ENCODE assay signal across 8 cellular contexts in the genomic region with DNA sequence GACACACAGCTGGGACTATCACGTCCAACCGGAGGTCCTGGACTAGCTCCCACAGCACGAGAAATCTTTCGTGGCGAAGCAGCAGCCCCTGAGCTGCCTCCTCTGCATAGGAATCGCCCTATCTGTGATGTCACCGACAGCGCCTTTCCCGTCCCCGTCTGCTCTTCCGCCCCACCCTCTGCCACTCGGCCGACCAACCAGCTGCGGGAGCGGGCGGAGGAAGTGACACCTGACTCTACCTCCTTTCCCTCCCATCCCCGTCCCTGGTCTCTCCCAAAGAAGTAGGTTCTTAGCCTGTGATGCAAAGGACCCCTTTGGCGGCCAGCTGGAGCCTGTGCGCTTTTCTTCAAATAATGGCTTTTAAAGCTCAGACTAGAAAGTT. TPM values are rescaled to one million over a fixed set of nuclear protein-coding genes. Genes with fewer than 3 reads are reported as not detected.
DNase-seq lines count a peak whose midpoint lies in the region; ATAC-seq, FAIRE-seq and TF ChIP-seq lines count a peak whose summit lies in the region.
"Not testable (repeated sequence)": the region's sequence is repeated elsewhere in the genome, so short reads cannot be mapped to it uniquely, and the experiment has no call there.

No MANE protein-coding gene starts in this region.

- not testable (repeated sequence) for TF ChIP-seq POLR2A in endothelial cell of umbilical vein (IDR thresholded peaks at IDR 0.05; ENCODE audit: low read depth, low read length); HepG2 (IDR thresholded peaks at IDR 0.05; ENCODE audit: insufficient read depth in 1 of 2, low read depth in 2 of 2, low read length in 2 of 2); sigmoid colon (IDR thresholded peaks at IDR 0.05)

- not testable (repeated sequence) for BruUV-seq in Calu3 (replicated peaks; lab: Mats Ljungman, UMichigan); endothelial cell of umbilical vein (replicated peaks; lab: Mats Ljungman, UMichigan); HepG2 (replicated peaks; lab: Mats Ljungman, UMichigan)

- not testable (repeated sequence) for H3K36me3 ChIP-seq in endothelial cell of umbilical vein (ENCODE audit: control insufficient read depth in 2 of 2, extremely low read depth in 1 of 2, insufficient read depth in 2 of 2, low read length in 2 of 2); HepG2 (replicated peaks in 1 of 2; ENCODE audit: control insufficient read depth in 1 of 2, insufficient read depth in 2 of 2, low read length in 2 of 2); sigmoid colon

- not testable (repeated sequence) for H3K4me1 ChIP-seq in endothelial cell of umbilical vein (ENCODE audit: control insufficient read depth, extremely low read depth, insufficient read depth, low read length); HepG2 (ENCODE audit: insufficient read depth, low read length); sigmoid colon

- TF ChIP-seq EP300 in HepG2 (IDR thresholded peaks at IDR 0.05; ENCODE audit: low read depth in 2 of 2, low read length in 2 of 2); HepG2 (CRISPR knock-in tag; IDR thresholded peaks at IDR 0.05; ENCODE audit: borderline replicate concordance); sigmoid colon (IDR thresholded peaks at IDR 0.05): not testable (repeated sequence)

- WGBS in HepG2 (ENCODE audit: low lambda C conversion rate): 0% methylated on average over 1 of the region's 19 CpGs
- 87 to 98% methylated on average over 2 of the region's 19 CpGs for WGBS in sigmoid colon, 2 donors

- H3K9ac ChIP-seq in endothelial cell of umbilical vein (replicated peaks; ENCODE audit: extremely low read depth, insufficient read depth, low read length); HepG2 (ENCODE audit: insufficient read depth, low read depth, low read length): not testable (repeated sequence)

- not testable (repeated sequence) for H3K4me2 ChIP-seq in endothelial cell of umbilical vein (ENCODE audit: insufficient read depth, low read length); HepG2 (ENCODE audit: low read depth, low read length)

- not testable (repeated sequence) for H3K9me1 ChIP-seq in endothelial cell of umbilical vein (replicated peaks; ENCODE audit: control insufficient read depth, extremely low read depth, insufficient read depth, low read length)

- H3K9me3 ChIP-seq in endothelial cell of umbilical vein (replicated peaks; ENCODE audit: control insufficient read depth, insufficient read depth, low read length); HepG2 (ENCODE audit: low read length); sigmoid colon: not testable (repeated sequence)

- POLR2A ChIA-PET in activated CD8-positive, alpha-beta T cell treated with anti-CD3 and anti-CD28 coated beads, Interleukin-2, amount 10 ng/mL, durations not matched to agents 7 days and 5 days (lab: Charles Lee); endothelial cell of umbilical vein (lab: Charles Lee); HepG2 (lab: Yijun Ruan, JAX): not testable (repeated sequence)

- H2AFZ ChIP-seq in endothelial cell of umbilical vein (ENCODE audit: low read depth, low read length); HepG2 (ENCODE audit: low read length): not testable (repeated sequence)

- H3K27me3 ChIP-seq in endothelial cell of umbilical vein (ENCODE audit: control insufficient read depth in 2 of 2, insufficient read depth in 2 of 2, low read length in 2 of 2); HepG2 (ENCODE audit: control insufficient read depth in 1 of 2, insufficient read depth in 2 of 2, low read length in 2 of 2); sigmoid colon: not testable (repeated sequence)

- H3K4me1 Mint-ChIP-seq in Calu3 (ENCODE audit: low read depth, unreplicated experiment): peaks cover 11% of the 10 kb centered on the region
- peaks cover 12% of the 10 kb centered on the region for H3K4me1 Mint-ChIP-seq in activated CD8-positive, alpha-beta T cell treated with anti-CD3 and anti-CD28 coated beads, Interleukin-2, amount 10 ng/mL, durations not matched to agents 7 days and 5 days (ENCODE audit: low read depth)

- not testable (repeated sequence) for TF ChIP-seq RAD21 in HepG2 (CRISPR knock-in tag; IDR thresholded peaks at IDR 0.05)

- FAIRE-seq in endothelial cell of umbilical vein (lab: Jason Lieb, UNC) (peak; percentile 58), HepG2 (lab: Jason Lieb, UNC) (peak; percentile 63)

- H3K36me3 Mint-ChIP-seq in Calu3 (ENCODE audit: insufficient read depth, unreplicated experiment); activated CD8-positive, alpha-beta T cell treated with anti-CD3 and anti-CD28 coated beads, Interleukin-2, amount 10 ng/mL, durations not matched to agents 7 days and 5 days (ENCODE audit: low read depth): not testable (repeated sequence)

- ATAC-seq in GM19463 (IDR thresholded peaks at IDR 0.05; ENCODE audit: unreplicated experiment) (peak; percentile 89), HG02798 (IDR thresholded peaks at IDR 0.05; ENCODE audit: poor library complexity, unreplicated experiment) (peak; percentile 87), HG03442 (IDR thresholded peaks at IDR 0.05; ENCODE audit: unreplicated experiment) (peak; percentile 71), HepG2 (peak; percentile 98)
- peak; percentile 91 for ATAC-seq in activated CD8-positive, alpha-beta T cell treated with anti-CD3 and anti-CD28 coated beads, Interleukin-2, amount 10 ng/mL, durations not matched to agents 7 days and 5 days

- not testable (repeated sequence) for TF ChIP-seq CTCF in Calu3 (IDR thresholded peaks at IDR 0.05; ENCODE audit: unreplicated experiment); endothelial cell of umbilical vein (IDR thresholded peaks at IDR 0.05; ENCODE audit: extremely low read depth in 1 of 2, insufficient read depth in 1 of 2, low read depth in 1 of 2, low read length in 2 of 2); HepG2 (CRISPR knock-in tag; IDR thresholded peaks at IDR 0.05); sigmoid colon (IDR thresholded peaks at IDR 0.05)

- H3K79me2 ChIP-seq in endothelial cell of umbilical vein (ENCODE audit: control insufficient read depth, insufficient read depth, low read length); HepG2 (ENCODE audit: insufficient read depth, low read length): not testable (repeated sequence)

- H3K9me3 Mint-ChIP-seq in Calu3 (ENCODE audit: low read depth, unreplicated experiment); activated CD8-positive, alpha-beta T cell treated with anti-CD3 and anti-CD28 coated beads, Interleukin-2, amount 10 ng/mL, durations not matched to agents 7 days and 5 days (ENCODE audit: insufficient read depth): not testable (repeated sequence)

- CTCF ChIA-PET in Calu3 (lab: Charles Lee); activated CD8-positive, alpha-beta T cell treated with anti-CD3 and anti-CD28 coated beads, Interleukin-2, amount 10 ng/mL, durations not matched to agents 7 days and 5 days (lab: Charles Lee); endothelial cell of umbilical vein (lab: Charles Lee); HepG2 (lab: Yijun Ruan, JAX; ENCODE audit: low intra/inter-chr PET ratio, low total read pairs): not testable (repeated sequence)

- not testable (repeated sequence) for DNase-seq in Calu3; activated CD8-positive, alpha-beta T cell treated with anti-CD3 and anti-CD28 coated beads, Interleukin-2, amount 10 ng/mL, durations not matched to agents 7 days and 5 days; endothelial cell of umbilical vein (ENCODE audit: low read depth, low spot score); HepG2 (ENCODE audit: low spot score); sigmoid colon

- not testable (repeated sequence) for H3K27me3 Mint-ChIP-seq in Calu3 (ENCODE audit: unreplicated experiment); activated CD8-positive, alpha-beta T cell treated with anti-CD3 and anti-CD28 coated beads, Interleukin-2, amount 10 ng/mL, durations not matched to agents 7 days and 5 days (ENCODE audit: low read depth)

- H3K4me3 ChIP-seq in endothelial cell of umbilical vein (replicated peaks in 1 of 3; ENCODE audit: insufficient read depth in 1 of 3, low read depth in 1 of 3, low read length in 3 of 3): not testable (repeated sequence)
- peak overlapping the region in 1 of 3 experiments; percentile 20; a peak in 2 of 6 replicates for H3K4me3 ChIP-seq in HepG2 (replicated peaks in 1 of 3; ENCODE audit: insufficient read depth in 1 of 3, low read depth in 2 of 3, low read length in 3 of 3)
- peak overlapping the region in 1 of 4 donors; percentile 25 for H3K4me3 ChIP-seq in sigmoid colon

- peak overlapping the region; percentile 81 for H3K27ac Mint-ChIP-seq in Calu3 (ENCODE audit: unreplicated experiment)
- not testable (repeated sequence) for H3K27ac Mint-ChIP-seq in activated CD8-positive, alpha-beta T cell treated with anti-CD3 and anti-CD28 coated beads, Interleukin-2, amount 10 ng/mL, durations not matched to agents 7 days and 5 days

- H3K4me3 Mint-ChIP-seq in Calu3 (ENCODE audit: low read depth, unreplicated experiment): peak overlapping the region; percentile 58
- not testable (repeated sequence) for H3K4me3 Mint-ChIP-seq in activated CD8-positive, alpha-beta T cell treated with anti-CD3 and anti-CD28 coated beads, Interleukin-2, amount 10 ng/mL, durations not matched to agents 7 days and 5 days

- not testable (repeated sequence) for H4K20me1 ChIP-seq in endothelial cell of umbilical vein (replicated peaks; ENCODE audit: control insufficient read depth, extremely low read depth, insufficient read depth, low read length); HepG2 (ENCODE audit: insufficient read depth, low read length)

- in situ Hi-C loops in HepG2 (cut with HindIII; ENCODE audit: extremely low pct_ligation_motif_present, low pct_unique_long_range_greater_than_20kb): not testable (repeated sequence)

- intact Hi-C loops in Calu3 (cut with micrococcal nuclease; ENCODE audit: unreplicated experiment); endothelial cell of umbilical vein (cut with micrococcal nuclease); HepG2 (cut with micrococcal nuclease; ENCODE audit: unreplicated experiment); sigmoid colon (cut with DNase I): not testable (repeated sequence)

- H3K27ac ChIP-seq in endothelial cell of umbilical vein (ENCODE audit: insufficient read depth, low read depth, low read length); HepG2 (ENCODE audit: extremely low read length, insufficient read depth, low read length): not testable (repeated sequence)
- H3K27ac ChIP-seq in sigmoid colon: peak overlapping the region; percentile 58 to 65 (median 62)

- dilution Hi-C loops in endothelial cell of umbilical vein (cut with MboI; ENCODE audit: extremely low pct_ligation_motif_present, low sequenced_read_pairs): not testable (repeated sequence)

RNA-seq across cellular contexts. Expression of a gene that starts 59.7 kb away (rescaled TPM):
- 28.1 and 31.1 TPM in 2 replicates for total RNA-seq in Calu3 (2022)
- 10 to 100 TPM; 10.1 to 10.8 TPM for total RNA-seq in activated CD8-positive, alpha-beta T cell treated with anti-CD3 and anti-CD28 coated beads, Interleukin-2, amount 10 ng/mL, durations not matched to agents 7 days and 5 days
- total RNA-seq in endothelial cell of umbilical vein: 22.1 and 27.1 TPM in 2 replicates
- polyA plus RNA-seq in endothelial cell of umbilical vein: 15.2 and 16.2 TPM in 2 replicates
- 8.6 and 10.8 TPM in 2 replicates for polyA plus RNA-seq in endothelial cell of umbilical vein (2011; cell fraction: cytosol; rRNA removed)
- polyA plus RNA-seq in endothelial cell of umbilical vein (2011; cell fraction: nucleus; rRNA removed): 95.8 and 105 TPM in 2 replicates
- 14.4 and 17.3 TPM in 2 replicates for polyA plus RNA-seq in endothelial cell of umbilical vein (2012)
- 34.6 and 35.5 TPM in 2 replicates for polyA minus RNA-seq in endothelial cell of umbilical vein
- polyA minus RNA-seq in endothelial cell of umbilical vein (2011; cell fraction: cytosol; rRNA and poly(A)+ RNA removed): 9.9 TPM
- 36.5 and 56.2 TPM in 2 replicates for polyA minus RNA-seq in endothelial cell of umbilical vein (2011; cell fraction: nucleus; rRNA and poly(A)+ RNA removed)
- total RNA-seq in HepG2 (2016; rRNA removed; fragmentation: Illumina TruSeq; extraction: Trizol): 9.5 and 10.9 TPM in 2 replicates
- 4.0 and 5.7 TPM in 2 replicates for total RNA-seq in HepG2 (2016; cell fraction: cytosol; rRNA removed; fragmentation: Illumina TruSeq; extraction: Trizol; ENCODE audit: low read depth)
- total RNA-seq in HepG2 (2016; cell fraction: insoluble cytoplasmic fraction; rRNA removed; fragmentation: Illumina TruSeq; extraction: Trizol): 8.5 and 10.3 TPM in 2 replicates
- total RNA-seq in HepG2 (2016; cell fraction: membrane; rRNA removed; fragmentation: Illumina TruSeq; extraction: Trizol): 6.9 and 7.1 TPM in 2 replicates
- total RNA-seq in HepG2 (2016; cell fraction: nucleus; rRNA removed; fragmentation: Illumina TruSeq; extraction: Trizol): 16.7 and 19.0 TPM in 2 replicates
- 9.1 and 9.6 TPM in 2 replicates for polyA plus RNA-seq in HepG2 (2011; rRNA removed)
- polyA plus RNA-seq in HepG2 (2011; cell fraction: cytosol; rRNA removed): 3.4 and 4.8 TPM in 2 replicates
- 19.0 and 24.2 TPM in 2 replicates for polyA plus RNA-seq in HepG2 (2011; cell fraction: nucleus; rRNA removed)
- polyA plus RNA-seq in HepG2 (2012): 8.6 and 9.2 TPM in 2 replicates
- polyA plus RNA-seq in HepG2 (2016; cell fraction: cytosol; fragmentation: Illumina TruSeq; extraction: Trizol; ENCODE audit: low read depth): 1.6 TPM in 2 replicates
- polyA plus RNA-seq in HepG2 (2016; cell fraction: insoluble cytoplasmic fraction; fragmentation: Illumina TruSeq; extraction: Trizol; ENCODE audit: low read depth): 6.9 and 7.9 TPM in 2 replicates
- polyA plus RNA-seq in HepG2 (2016; cell fraction: membrane; fragmentation: Illumina TruSeq; extraction: Trizol; ENCODE audit: low read depth): 3.0 and 3.2 TPM in 2 replicates
- 28.9 and 33.7 TPM in 2 replicates for polyA plus RNA-seq in HepG2 (2016; cell fraction: nucleus; fragmentation: Illumina TruSeq; extraction: Trizol; ENCODE audit: insufficient read depth, low read depth)
- 8.9 and 31.3 TPM in 2 replicates for polyA minus RNA-seq in HepG2 (2011; rRNA and poly(A)+ RNA removed; ENCODE audit: low replicate concordance)
- 4.5 and 5.4 TPM in 2 replicates for polyA minus RNA-seq in HepG2 (2011; cell fraction: cytosol; rRNA and poly(A)+ RNA removed)
- polyA minus RNA-seq in HepG2 (2011; cell fraction: nucleus; rRNA and poly(A)+ RNA removed): 19.3 and 29.0 TPM in 2 replicates
- 10 to 100 TPM in 3 of 4 donors, 1 to 10 TPM in 1; 8.9 to 23.5 (median 11.1) TPM for total RNA-seq in sigmoid colon
- polyA plus RNA-seq in sigmoid colon: 1 to 10 TPM; 3.0 to 8.5 (median 3.2) TPM
